Comparison of ENCODE assay signal across 9 cellular contexts in the genomic region with DNA sequence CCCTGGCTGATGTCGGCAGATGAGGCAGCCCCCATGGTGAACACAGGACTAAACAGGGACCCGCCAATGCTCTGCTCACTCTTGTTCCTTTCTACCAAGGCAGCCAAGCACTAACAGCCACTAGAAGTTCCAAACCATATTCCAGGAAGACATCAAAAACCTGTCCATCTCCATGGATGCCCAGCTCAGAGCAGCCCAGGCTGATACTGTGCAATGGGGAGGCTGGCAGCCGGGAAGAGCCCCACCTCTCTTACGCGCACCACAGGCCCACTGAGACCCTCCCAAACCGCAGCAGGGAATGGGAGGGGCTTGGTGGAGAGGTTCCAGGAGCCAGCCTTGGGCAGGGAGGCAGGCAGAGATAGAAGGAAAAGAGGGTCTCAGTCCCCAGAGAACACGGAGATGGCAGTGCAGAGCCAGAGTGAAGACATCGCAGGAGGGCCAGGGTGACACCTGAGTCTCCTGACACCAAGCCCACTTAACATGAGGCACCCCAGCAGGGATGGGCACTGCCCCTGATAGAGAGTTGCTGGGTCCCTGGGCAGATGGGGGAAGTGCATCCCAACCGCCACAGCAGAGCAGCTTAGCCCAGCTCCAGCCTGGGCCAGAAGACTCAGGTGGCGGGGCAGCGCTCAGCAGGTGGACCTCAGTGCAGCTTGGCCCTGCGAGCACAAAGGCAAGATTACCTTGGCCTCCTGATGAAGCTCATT. TPM values are rescaled to one million over a fixed set of nuclear protein-coding genes. Genes with fewer than 3 reads are reported as not detected.
DNase-seq lines count a peak whose midpoint lies in the region; ATAC-seq and TF ChIP-seq lines count a peak whose summit lies in the region.
"Had no signal": no experiment of that assay in that cellular context is flagged by ENCODE, and none has a peak within 500 bp of the region (broad histone marks: within the 10 kb centered on the region; RNA-seq: fewer than 3 reads in every experiment).

No MANE protein-coding gene starts in this region.

- H3K4me1 Mint-ChIP-seq in CD14-positive monocyte: peaks cover 45% of the 10 kb centered on the region
- H3K4me1 Mint-ChIP-seq in HFFc6 (ENCODE audit: low read depth): peaks cover 31% of the 10 kb centered on the region
- peaks cover 23 to 54% (median 49%) of the 10 kb centered on the region in 7 donors for H3K4me1 Mint-ChIP-seq in naive thymus-derived CD4-positive, alpha-beta T cell

- DNase-seq in CD14-positive monocyte (ENCODE audit: low spot score) (peak; percentile 38), HFFc6 (no peak), cerebellar cortex (ENCODE audit: low spot score) (peak; percentile 60), SKM-1 (lab: John Stamatoyannopoulos, UW; ENCODE audit: unreplicated experiment) (no peak), MM.1S (no peak), cortex of kidney (lab: John Stamatoyannopoulos, UW) (no peak)
- peak in 2 of 9 donors; percentile 4 to 18 for DNase-seq in naive thymus-derived CD4-positive, alpha-beta T cell
- DNase-seq: activated naive CD4-positive, alpha-beta T cell treated with Interleukin-2 at 50 U/mL for 16 hours had no signal

- peak overlapping the region in 1 of 2 donors; percentile 51 for H3K4me3 Mint-ChIP-seq in CD14-positive monocyte
- peak overlapping the region; percentile 22; the same call in 1 of the 2 replicates for H3K4me3 Mint-ChIP-seq in HFFc6
- H3K4me3 Mint-ChIP-seq in naive thymus-derived CD4-positive, alpha-beta T cell: peak overlapping the region; percentile 12 to 92 (median 63)

- H3K9me2 ChIP-seq in MM.1S (replicated peaks; ENCODE audit: insufficient read depth, low read length): no peaks in the 10 kb centered on the region

- H3K9me3 ChIP-seq in naive thymus-derived CD4-positive, alpha-beta T cell (ENCODE audit: control insufficient read depth in 2 of 3, low read length in 3 of 3): no peaks in the 10 kb centered on the region
- no peaks in the 10 kb centered on the region for H3K9me3 ChIP-seq in MM.1S (replicated peaks; ENCODE audit: insufficient read depth, low read length)

- ATAC-seq in naive thymus-derived CD4-positive, alpha-beta T cell: no peak
- no peak for ATAC-seq in HG03457 (IDR thresholded peaks at IDR 0.05; ENCODE audit: unreplicated experiment)

- H3K36me3 ChIP-seq in naive thymus-derived CD4-positive, alpha-beta T cell (ENCODE audit: control insufficient read depth in 2 of 3, insufficient read depth in 3 of 3, low read length in 3 of 3): peaks cover 0 to 3% (median 0%) of the 10 kb centered on the region in 3 experiments
- no peaks in the 10 kb centered on the region for H3K36me3 ChIP-seq in MM.1S (replicated peaks; ENCODE audit: insufficient read depth, low read length)

- H3K4me3 ChIP-seq in naive thymus-derived CD4-positive, alpha-beta T cell (ENCODE audit: low read length): no peak overlapping the region
- H3K4me3 ChIP-seq in MM.1S (ENCODE audit: low read length): no peak overlapping the region

- no peaks in the 10 kb centered on the region for H3K9me3 Mint-ChIP-seq in CD14-positive monocyte
- no peaks in the 10 kb centered on the region for H3K9me3 Mint-ChIP-seq in HFFc6
- H3K9me3 Mint-ChIP-seq in naive thymus-derived CD4-positive, alpha-beta T cell: no peaks in the 10 kb centered on the region

- no peak for TF ChIP-seq CTCF in CD14-positive monocyte (IDR thresholded peaks at IDR 0.05)
- TF ChIP-seq CTCF in HFFc6 (IDR thresholded peaks at IDR 0.05): no peak
- no peak for TF ChIP-seq CTCF in MM.1S (IDR thresholded peaks at IDR 0.05; ENCODE audit: low read length)

- no peak overlapping the region for H2AFZ ChIP-seq in MM.1S (ENCODE audit: low read length)

- no peak overlapping the region for H3K9ac ChIP-seq in MM.1S (ENCODE audit: low read length)

- intact Hi-C loops in CD14-positive monocyte (cut with micrococcal nuclease): loop anchor here in 1 of 2 donors (10.0 kb wide), 3 partner anchors 140 to 440 kb away; no protein-coding TSS in a partner anchor
- intact Hi-C loops in naive thymus-derived CD4-positive, alpha-beta T cell (cut with micrococcal nuclease): loop anchor here (5.0 to 10.0 kb wide), 4 partner anchors 83 to 613 kb away; partner anchors contain the start of genes SFT2D3 (in 1 of the 2) and UGGT1 (in 1 of the 2)

- peaks cover 76% of the 10 kb centered on the region for H3K79me2 ChIP-seq in MM.1S (ENCODE audit: low read length)

- no peaks in the 10 kb centered on the region for H3K27me3 ChIP-seq in naive thymus-derived CD4-positive, alpha-beta T cell (ENCODE audit: control insufficient read depth in 2 of 2, insufficient read depth in 2 of 2, low read length in 2 of 2)
- no peaks in the 10 kb centered on the region for H3K27me3 ChIP-seq in MM.1S (replicated peaks; ENCODE audit: insufficient read depth, low read length)

- no peak overlapping the region for H3K27ac Mint-ChIP-seq in CD14-positive monocyte
- no peak overlapping the region for H3K27ac Mint-ChIP-seq in HFFc6
- H3K27ac Mint-ChIP-seq in naive thymus-derived CD4-positive, alpha-beta T cell: peak overlapping the region in 2 of 9 donors; percentile 19 to 42

- POLR2A ChIA-PET in naive thymus-derived CD4-positive, alpha-beta T cell (lab: Charles Lee): no interaction called here

- H3K27me3 Mint-ChIP-seq in CD14-positive monocyte (ENCODE audit: low read depth in 3 of 3): peaks cover 2 to 23% (median 8%) of the 10 kb centered on the region in 3 donors
- peaks cover 2% of the 10 kb centered on the region; the same call in 1 of the 2 replicates for H3K27me3 Mint-ChIP-seq in HFFc6 (ENCODE audit: insufficient read depth)
- peaks cover 0 to 7% (median 0%) of the 10 kb centered on the region in 5 donors for H3K27me3 Mint-ChIP-seq in naive thymus-derived CD4-positive, alpha-beta T cell

- H3K27ac ChIP-seq in naive thymus-derived CD4-positive, alpha-beta T cell (ENCODE audit: low read depth, low read length): no peak overlapping the region
- H3K27ac ChIP-seq in MM.1S (ENCODE audit: low read length): no peak overlapping the region

- peaks cover 62% of the 10 kb centered on the region for H4K20me1 ChIP-seq in MM.1S (ENCODE audit: insufficient read depth, low read length)

- peaks cover 10 to 24% of the 10 kb centered on the region in 2 donors for H3K4me1 ChIP-seq in naive thymus-derived CD4-positive, alpha-beta T cell (ENCODE audit: control insufficient read depth in 2 of 2, insufficient read depth in 2 of 2, low read length in 2 of 2)
- H3K4me1 ChIP-seq in MM.1S (ENCODE audit: low read length): peaks cover 4% of the 10 kb centered on the region; the same call in 1 of the 2 replicates

- H3K4me2 ChIP-seq in MM.1S (ENCODE audit: low read depth, low read length): no peak overlapping the region

- no peaks in the 10 kb centered on the region for H3F3A ChIP-seq in MM.1S (ENCODE audit: insufficient read depth, low read length)

- CTCF ChIA-PET in naive thymus-derived CD4-positive, alpha-beta T cell (lab: Charles Lee): no interaction called here

- H3K36me3 Mint-ChIP-seq in CD14-positive monocyte (peaks cover 21 to 33% of the 10 kb centered on the region in 2 donors), HFFc6 (ENCODE audit: low read depth) (no peaks in the 10 kb centered on the region; the same call in 1 of the 2 replicates)
- H3K36me3 Mint-ChIP-seq in naive thymus-derived CD4-positive, alpha-beta T cell: peaks cover 0 to 16% (median 0%) of the 10 kb centered on the region in 5 donors

RNA-seq across cellular contexts. Expression of gene HS6ST1, which starts 3.4 kb away (rescaled TPM):
- 1 to 10 TPM; 2.9 to 4.0 TPM for polyA plus RNA-seq in CD14-positive monocyte
- total RNA-seq in HFFc6 (2021; fragmentation: NEBNext Ultra II Directional; extraction: Animal tissue kit (Norgen Biotek cat#: 25700)): 10 to 100 TPM; 18.5 to 27.2 (median 24.3) TPM
- 10 to 100 TPM; 10.3 to 14.3 (median 13.1) TPM for total RNA-seq in naive thymus-derived CD4-positive, alpha-beta T cell
- polyA plus RNA-seq in naive thymus-derived CD4-positive, alpha-beta T cell: 1 to 10 TPM; 1.6 to 4.3 TPM

Comparison
In these comparisons a context has a peak if more than half of its experiments do, and no peak if none do; other contexts are left out.
1. DNase-seq: peak in CD14-positive monocyte (single experiment) and cerebellar cortex (single experiment); none in HFFc6 (single experiment), SKM-1 (single experiment), MM.1S (single experiment) and cortex of kidney (single experiment).